In the genomic region with DNA sequence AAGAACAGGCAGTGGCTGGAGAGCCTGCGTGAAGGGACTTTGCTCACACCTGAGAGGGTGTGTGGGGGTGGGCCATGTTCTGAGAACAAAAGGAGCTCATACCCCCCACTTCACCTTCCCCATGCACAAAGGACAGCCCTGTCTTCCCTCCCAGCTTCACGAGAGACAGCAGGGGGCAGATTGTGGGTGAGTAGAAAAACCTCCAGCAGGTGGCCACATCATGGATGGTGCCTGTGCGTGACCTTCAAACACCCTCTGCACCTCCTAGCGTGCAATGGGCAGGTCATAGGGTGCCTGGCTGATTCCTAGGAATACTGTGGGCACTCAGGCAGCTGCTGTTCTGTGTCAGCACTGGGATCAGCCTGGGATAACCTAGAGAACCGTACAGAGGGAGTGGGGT, we compare ENCODE assay signal across 1 cellular context.
A peak's percentile ranks its signal among the peaks of the same experiment; 100 is the strongest.
TF ChIP-seq lines count a peak whose summit lies in the region.

No MANE protein-coding gene starts in this region.

TF ChIP-seq in HepG2, 621 proteins besides CTCF, POLR2A, EP300 and RAD21:
- TF ChIP-seq ZNF562 (CRISPR knock-in tag; IDR thresholded peaks at IDR 0.05; ENCODE audit: borderline replicate concordance) (no peak), STAG1 (CRISPR knock-in tag; IDR thresholded peaks at IDR 0.05) (0 out of 2 replicates have a peak, but pooled peaks have one; percentile 3), ZNF317 (CRISPR knock-in tag; IDR thresholded peaks at IDR 0.05) (no peak), SMC3 (IDR thresholded peaks at IDR 0.05; ENCODE audit: low read length) (peak; percentile 28; the same call in 1 of the 2 replicates), ESRRA (CRISPR knock-in tag; IDR thresholded peaks at IDR 0.05; ENCODE audit: low read depth) (peak; percentile 97)
